Comparison of ENCODE assay signal across 21 cellular contexts in the genomic region with DNA sequence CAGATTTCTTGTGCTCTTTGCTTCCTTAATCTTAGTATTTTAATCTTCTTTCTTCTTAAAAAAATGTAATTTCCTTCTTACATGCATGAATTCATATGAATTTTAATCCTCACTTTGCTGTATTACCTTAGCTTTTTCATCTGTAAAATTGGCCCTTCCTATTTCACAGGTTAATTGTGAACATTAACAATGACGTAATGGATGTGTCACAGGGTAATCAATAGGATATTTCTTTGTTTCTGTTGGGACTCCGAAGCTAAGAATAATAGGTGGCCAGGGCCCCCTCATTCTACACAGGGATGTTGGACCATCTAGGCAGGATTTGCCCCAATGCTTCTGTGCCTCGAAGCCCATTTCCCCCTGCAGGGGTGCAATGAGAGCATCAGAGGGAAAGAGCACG.
DNase-seq lines count a peak whose midpoint lies in the region; ATAC-seq, FAIRE-seq and TF ChIP-seq lines count a peak whose summit lies in the region.
"Had no signal": no experiment of that assay in that cellular context is flagged by ENCODE, and none has a peak within 500 bp of the region (broad histone marks: within the 10 kb centered on the region; RNA-seq: fewer than 3 reads in every experiment).

No MANE protein-coding gene starts in this region.

- peaks cover 13% of the 10 kb centered on the region for H3K4me1 Mint-ChIP-seq in GM23338
- no peaks in the 10 kb centered on the region for H3K4me1 Mint-ChIP-seq in neural progenitor cell
- H3K4me1 Mint-ChIP-seq: B cell; CD4-positive, alpha-beta memory T cell had no signal

- H3K4me3 ChIP-seq in BLaER1 treated with 17β-estradiol and CSF1 and Interleukin-3, amounts not matched to agents 10 nM and 100 nM: no peak overlapping the region
- H3K4me3 ChIP-seq in GM23338: no peak overlapping the region
- H3K4me3 ChIP-seq in GM12878: no peak overlapping the region
- no peak overlapping the region for H3K4me3 ChIP-seq in neural progenitor cell
- H3K4me3 ChIP-seq: HAP-1 had no signal

- H3K27ac ChIP-seq in BLaER1 treated with 17β-estradiol and CSF1 and Interleukin-3, amounts not matched to agents 10 nM and 100 nM: no peak overlapping the region
- no peak overlapping the region for H3K27ac ChIP-seq in GM23338 (ENCODE audit: low read depth)
- H3K27ac ChIP-seq in GM12878 (ENCODE audit: control insufficient read depth, insufficient read depth): no peak overlapping the region
- H3K27ac ChIP-seq in neural progenitor cell: no peak overlapping the region

- peaks cover 0 to 15% (median 11%) of the 10 kb centered on the region in 10 experiments; a peak in 11 of 20 replicates for H3K4me1 ChIP-seq in BLaER1 treated with 17β-estradiol and CSF1 and Interleukin-3, amounts not matched to agents 10 nM and 100 nM
- H3K4me1 ChIP-seq in GM23338 (ENCODE audit: insufficient read depth): peaks cover 6% of the 10 kb centered on the region; the same call in 1 of the 2 replicates
- H3K4me1 ChIP-seq in GM12878 (ENCODE audit: control insufficient read depth, insufficient read depth, low read length): no peaks in the 10 kb centered on the region
- H3K4me1 ChIP-seq in neural progenitor cell: peaks cover 12% of the 10 kb centered on the region
- H3K4me1 ChIP-seq: Caco-2, HAP-1 had no signal

- no peak for DNase-seq in GM23338 (ENCODE audit: low spot score)
- DNase-seq in GM12878 (ENCODE audit: low read depth, low spot score): no peak
- DNase-seq in neural progenitor cell (ENCODE audit: low spot score): no peak
- no peak for DNase-seq in SW480 (ENCODE audit: low spot score)
- DNase-seq in COR-L47 (lab: John Stamatoyannopoulos, UW): no peak
- DNase-seq: C1 segment of cervical spinal cord; Caco-2; CD4-positive, alpha-beta memory T cell; DMS 273 treated with DMSO at 0.1 percent for 48 hours; DMS79; EL; GDM1; GOT3; HFFc6 had no signal

- intact Hi-C loops in GM12878 (cut with micrococcal nuclease; ENCODE audit: unreplicated experiment): no loop called here

- TF ChIP-seq RAD21 in GM12878 (IDR thresholded peaks at IDR 0.05; ENCODE audit: insufficient read depth, low read depth, low read length): no peak

- BruUV-seq in GM12878 (replicated peaks; lab: Mats Ljungman, UMichigan): no TSS peak

- H3K79me2 ChIP-seq in GM23338 (replicated peaks; ENCODE audit: insufficient read depth): no peaks in the 10 kb centered on the region
- no peaks in the 10 kb centered on the region for H3K79me2 ChIP-seq in GM12878 (ENCODE audit: control insufficient read depth, insufficient read depth, low read length)
- H3K79me2 ChIP-seq in neural progenitor cell (ENCODE audit: low read depth): no peaks in the 10 kb centered on the region

- H3K4me2 ChIP-seq in BLaER1 treated with 17β-estradiol and CSF1 and Interleukin-3, amounts not matched to agents 10 nM and 100 nM: peak overlapping the region in 9 of 11 experiments; percentile 2 to 53 (median 20); a peak in 10 of 22 replicates
- H3K4me2 ChIP-seq in GM23338: no peak overlapping the region
- H3K4me2 ChIP-seq in GM12878 (ENCODE audit: control insufficient read depth, insufficient read depth): no peak overlapping the region
- no peak overlapping the region for H3K4me2 ChIP-seq in neural progenitor cell

- H3K9ac ChIP-seq in BLaER1 treated with 17β-estradiol and CSF1 and Interleukin-3, amounts not matched to agents 10 nM and 100 nM: no peak overlapping the region
- H3K9ac ChIP-seq in GM12878 (ENCODE audit: control insufficient read depth, insufficient read depth, low read length) (no peak overlapping the region), neural progenitor cell (no peak overlapping the region)

- ATAC-seq in GM23338: no peak
- no peak for ATAC-seq in GM12878
- no peak for ATAC-seq in HG03378 (IDR thresholded peaks at IDR 0.05; ENCODE audit: unreplicated experiment)

- H4K20me1 ChIP-seq in BLaER1 treated with 17β-estradiol and CSF1 and Interleukin-3, amounts not matched to agents 10 nM and 100 nM: no peaks in the 10 kb centered on the region
- H4K20me1 ChIP-seq in GM23338 (replicated peaks; ENCODE audit: insufficient read depth) (no peaks in the 10 kb centered on the region), GM12878 (ENCODE audit: control insufficient read depth, insufficient read depth) (no peaks in the 10 kb centered on the region), neural progenitor cell (ENCODE audit: low read depth) (no peaks in the 10 kb centered on the region)

- SMC1A ChIA-PET in GM12878 (lab: Charles Lee; ENCODE audit: uncharacterized antibody, unreplicated experiment): interaction anchor here (0.8 kb wide), 1 partner anchor 343 kb away, joined by 3 read pairs; no protein-coding TSS in a partner anchor

- no peaks in the 10 kb centered on the region; a peak in 1 of 22 replicates for H3K9me3 ChIP-seq in BLaER1 treated with 17β-estradiol and CSF1 and Interleukin-3, amounts not matched to agents 10 nM and 100 nM (replicated peaks in 1 of 11)
- no peaks in the 10 kb centered on the region for H3K9me3 ChIP-seq in GM12878 (replicated peaks; ENCODE audit: control insufficient read depth, insufficient read depth, low read length)
- H3K9me3 ChIP-seq in neural progenitor cell (ENCODE audit: low read depth): no peaks in the 10 kb centered on the region
- H3K9me3 ChIP-seq: Caco-2, HAP-1 had no signal

- H3K27ac Mint-ChIP-seq in GM23338 (no peak overlapping the region), neural progenitor cell (no peak overlapping the region)
- H3K27ac Mint-ChIP-seq: B cell; CD4-positive, alpha-beta memory T cell; HFFc6 had no signal

- no peak for FAIRE-seq in GM12878 (lab: Jason Lieb, UNC)
- FAIRE-seq: GM12891, GM18507, H54 had no signal

- no peaks in the 10 kb centered on the region for H3K27me3 ChIP-seq in BLaER1 treated with 17β-estradiol and CSF1 and Interleukin-3, amounts not matched to agents 10 nM and 100 nM
- H3K27me3 ChIP-seq in GM23338 (ENCODE audit: insufficient read depth): no peaks in the 10 kb centered on the region
- no peaks in the 10 kb centered on the region for H3K27me3 ChIP-seq in GM12878 (replicated peaks in 1 of 2; ENCODE audit: control insufficient read depth in 2 of 2, insufficient read depth in 2 of 2, low read length in 1 of 2)
- H3K27me3 ChIP-seq in neural progenitor cell: no peaks in the 10 kb centered on the region

- H3K9me2 ChIP-seq in GM23338 (ENCODE audit: insufficient read depth): 0 out of 2 replicates have a peak, but pooled peaks cover 7% of the 10 kb centered on the region

- H3K36me3 ChIP-seq in BLaER1 treated with 17β-estradiol and CSF1 and Interleukin-3, amounts not matched to agents 10 nM and 100 nM: no peaks in the 10 kb centered on the region
- H3K36me3 ChIP-seq in GM23338 (ENCODE audit: insufficient read depth) (no peaks in the 10 kb centered on the region), GM12878 (ENCODE audit: control insufficient read depth in 2 of 2, insufficient read depth in 2 of 2, low read length in 1 of 2) (no peaks in the 10 kb centered on the region), neural progenitor cell (no peaks in the 10 kb centered on the region)
- H3K36me3 ChIP-seq: HAP-1 had no signal

- RAD21 ChIA-PET in GM12878 (lab: Charles Lee; ENCODE audit: unreplicated experiment): no interaction called here

- no peak overlapping the region for H3K4me3 Mint-ChIP-seq in GM23338
- H3K4me3 Mint-ChIP-seq in neural progenitor cell: no peak overlapping the region
- H3K4me3 Mint-ChIP-seq: B cell; CD4-positive, alpha-beta memory T cell; HFFc6 had no signal

- TF ChIP-seq EP300 in GM12878 (IDR thresholded peaks at IDR 0.05; ENCODE audit: borderline replicate concordance in 1 of 2, control insufficient read depth in 1 of 2, low read depth in 2 of 2, low read length in 2 of 2): no peak

- no peaks in the 10 kb centered on the region for H3K36me3 Mint-ChIP-seq in GM23338 (ENCODE audit: low read depth)
- no peaks in the 10 kb centered on the region for H3K36me3 Mint-ChIP-seq in neural progenitor cell
- H3K36me3 Mint-ChIP-seq: CD4-positive, alpha-beta memory T cell had no signal

- in situ Hi-C loops in GM12878 (cut with MboI): no loop called here

- no peak for TF ChIP-seq POLR2A in GM12878 (IDR thresholded peaks at IDR 0.05; ENCODE audit: low read depth, low read length)

- WGBS in GM12878 (ENCODE audit: insufficient coverage, insufficient replicate concordance, low lambda C conversion rate, missing lambda C conversion rate): 41% methylated on average over 4 of the region's 4 CpGs

- CTCF ChIA-PET in GM12878 (lab: Yijun Ruan, JAX): no interaction called here

- no peaks in the 10 kb centered on the region for H3F3A ChIP-seq in GM23338 (replicated peaks; ENCODE audit: low read depth)
- no peaks in the 10 kb centered on the region for H3F3A ChIP-seq in neural progenitor cell (ENCODE audit: low read depth)

- no peaks in the 10 kb centered on the region for H3K27me3 Mint-ChIP-seq in GM23338 (ENCODE audit: insufficient read depth, low read depth, poor library complexity)
- no peaks in the 10 kb centered on the region for H3K27me3 Mint-ChIP-seq in neural progenitor cell (ENCODE audit: insufficient read depth, low read depth)

- POLR2A ChIA-PET in GM12878 (lab: Charles Lee): no interaction called here

- H2AFZ ChIP-seq in GM23338: peak overlapping the region; percentile 15; the same call in 1 of the 2 replicates
- H2AFZ ChIP-seq in GM12878 (ENCODE audit: control insufficient read depth, low read depth, low read length): no peak overlapping the region
- H2AFZ ChIP-seq in neural progenitor cell (replicated peaks): peak overlapping the region; percentile 95

- H3K9me3 Mint-ChIP-seq in GM23338: no peaks in the 10 kb centered on the region
- no peaks in the 10 kb centered on the region for H3K9me3 Mint-ChIP-seq in neural progenitor cell
- H3K9me3 Mint-ChIP-seq: HFFc6 had no signal

- no peak for TF ChIP-seq CTCF in GM23338 (conservative IDR thresholded peaks at IDR 0.05; ENCODE audit: low read depth in 2 of 2)
- no peak for TF ChIP-seq CTCF in GM12878 (IDR thresholded peaks at IDR 0.05 in 2 of 3, conservative IDR thresholded peaks at IDR 0.05 in 1 of 3; ENCODE audit: control insufficient read depth in 2 of 3, extremely low read depth in 1 of 3, insufficient read depth in 1 of 3, low read depth in 3 of 3, low read length in 3 of 3)
- no peak for TF ChIP-seq CTCF in neural progenitor cell (IDR thresholded peaks at IDR 0.05)

TF ChIP-seq in GM23338, 12 proteins besides CTCF, POLR2A, EP300 and RAD21 (continues in another document):
- TF ChIP-seq CREB1 (CRISPR knock-in tag; IDR thresholded peaks at IDR 0.05; ENCODE audit: low read depth): no peak
- TF ChIP-seq POLR2AphosphoS5 (IDR thresholded peaks at IDR 0.05; ENCODE audit: low read depth): no peak
- TF ChIP-seq ZNF331 (CRISPR knock-in tag; IDR thresholded peaks at IDR 0.05; ENCODE audit: low read depth): no peak

Comparison
In these comparisons a context has a peak if more than half of its experiments do, and no peak if none do; other contexts are left out.
1. H3K4me2 ChIP-seq: peak in BLaER1 treated with 17β-estradiol and CSF1 and Interleukin-3, amounts not matched to agents 10 nM and 100 nM (9 of 11); none in GM23338 (single experiment), GM12878 (single experiment) and neural progenitor cell (single experiment).